13 cellular contexts compared by ENCODE assay signal in the genomic region with DNA sequence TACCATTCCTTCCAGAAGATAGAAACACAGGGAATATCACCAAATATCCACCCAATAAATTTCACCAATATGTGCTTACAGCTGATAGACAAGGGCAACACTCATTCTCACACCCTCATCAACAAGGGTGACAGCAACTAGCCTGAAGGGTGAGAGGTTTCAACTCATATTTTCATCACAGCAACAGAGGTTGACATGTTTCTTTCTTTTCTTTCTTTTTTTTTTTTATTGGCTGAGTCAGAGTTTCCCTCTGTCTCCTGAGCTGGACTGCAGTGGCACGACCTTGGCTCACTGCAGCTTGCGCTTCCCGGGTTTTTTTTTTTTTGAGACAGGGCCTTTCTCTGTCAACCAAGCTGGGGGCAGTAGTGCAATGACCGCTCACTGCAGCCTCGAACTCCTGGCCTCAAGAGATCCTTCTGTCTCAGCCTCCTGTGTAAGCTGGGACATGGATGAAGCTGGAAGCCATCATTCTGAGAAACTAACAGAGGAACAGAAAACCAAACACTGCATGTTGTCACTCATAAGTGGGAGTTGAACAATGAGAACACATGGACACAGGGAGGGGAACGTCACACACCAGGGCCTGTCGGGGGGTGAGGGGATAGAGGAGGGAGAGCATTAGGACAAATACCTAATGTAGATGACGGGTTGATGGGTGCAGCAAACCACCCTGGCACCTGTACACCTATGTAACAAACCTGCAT. TPM values are rescaled to one million over a fixed set of nuclear protein-coding genes. Genes with fewer than 3 reads are reported as not detected.
DNase-seq lines count a peak whose midpoint lies in the region; ATAC-seq and TF ChIP-seq lines count a peak whose summit lies in the region.
"Had no signal": no experiment of that assay in that cellular context is flagged by ENCODE, and none has a peak within 500 bp of the region (broad histone marks: within the 10 kb centered on the region; RNA-seq: fewer than 3 reads in every experiment).

No MANE protein-coding gene starts in this region.

- DNase-seq in activated CD4-positive, alpha-beta T cell treated with anti-CD3 and anti-CD28 coated beads for 36 hours, result no peak
- no peak for DNase-seq in activated CD4-positive, alpha-beta T cell treated with anti-CD3 and anti-CD28 coated beads for 4 hours
- DNase-seq in RPMI7951 (ENCODE audit: low read depth) (peak; percentile 54), UCSD-AML1 (lab: John Stamatoyannopoulos, UW; ENCODE audit: unreplicated experiment) (no peak)
- peak; percentile 10 to 13 for DNase-seq in central memory CD8-positive, alpha-beta T cell (ENCODE audit: low spot score in 2 of 2)
- DNase-seq: EL, hippocampal formation, Kasumi-1, right cardiac atrium had no signal

- peak overlapping the region; percentile 26 for H3K4me3 Mint-ChIP-seq in activated CD4-positive, alpha-beta T cell treated with anti-CD3 and anti-CD28 coated beads for 36 hours
- peak overlapping the region; percentile 77 for H3K4me3 Mint-ChIP-seq in central memory CD8-positive, alpha-beta T cell
- H3K4me3 Mint-ChIP-seq in stimulated activated memory B cell treated with anti-CD40 and anti-IgM and Interleukin-4, amounts not matched to agents 10 μg/mL and 1 μg/mL and 100 μg/mL, for 72 hours, result peak overlapping the region; percentile 60
- H3K4me3 Mint-ChIP-seq: mesothelial cell of epicardium had no signal

- ATAC-seq in activated CD4-positive, alpha-beta T cell treated with anti-CD3 and anti-CD28 coated beads for 36 hours, result peak; percentile 40
- ATAC-seq in central memory CD8-positive, alpha-beta T cell (replicated peaks; ENCODE audit: extremely low read depth, poor library complexity, severe bottlenecking), result no peak
- ATAC-seq in stimulated activated memory B cell treated with anti-CD40 and anti-IgM and Interleukin-4, amounts not matched to agents 10 μg/mL and 1 μg/mL and 100 μg/mL, for 72 hours, result no peak
- ATAC-seq in SK-N-SH treated with all-trans-retinoic acid at 6 μM for 48 hours, result no peak
- ATAC-seq in GM21360 (IDR thresholded peaks at IDR 0.05; ENCODE audit: unreplicated experiment), result no peak
- ATAC-seq: right cardiac atrium had no signal

- POLR2A ChIA-PET in activated CD4-positive, alpha-beta T cell treated with anti-CD3 and anti-CD28 coated beads for 36 hours (lab: Charles Lee), result no interaction called here

- peak overlapping the region; percentile 99 for H3K27ac Mint-ChIP-seq in activated CD4-positive, alpha-beta T cell treated with anti-CD3 and anti-CD28 coated beads for 36 hours
- peak overlapping the region; percentile 99 for H3K27ac Mint-ChIP-seq in central memory CD8-positive, alpha-beta T cell (ENCODE audit: low read depth)
- peak overlapping the region; percentile 100 for H3K27ac Mint-ChIP-seq in stimulated activated memory B cell treated with anti-CD40 and anti-IgM and Interleukin-4, amounts not matched to agents 10 μg/mL and 1 μg/mL and 100 μg/mL, for 72 hours
- H3K27ac Mint-ChIP-seq: mesothelial cell of epicardium had no signal

- CTCF ChIA-PET in activated CD4-positive, alpha-beta T cell treated with anti-CD3 and anti-CD28 coated beads for 36 hours (lab: Charles Lee), result no interaction called here

- H3K4me1 Mint-ChIP-seq in activated CD4-positive, alpha-beta T cell treated with anti-CD3 and anti-CD28 coated beads for 36 hours, result peaks cover 68% of the 10 kb centered on the region
- peaks cover 82% of the 10 kb centered on the region for H3K4me1 Mint-ChIP-seq in central memory CD8-positive, alpha-beta T cell
- peaks cover 86% of the 10 kb centered on the region for H3K4me1 Mint-ChIP-seq in stimulated activated memory B cell treated with anti-CD40 and anti-IgM and Interleukin-4, amounts not matched to agents 10 μg/mL and 1 μg/mL and 100 μg/mL, for 72 hours

- H3K36me3 Mint-ChIP-seq in activated CD4-positive, alpha-beta T cell treated with anti-CD3 and anti-CD28 coated beads for 36 hours (ENCODE audit: low read depth), result peaks cover 33% of the 10 kb centered on the region
- H3K36me3 Mint-ChIP-seq in central memory CD8-positive, alpha-beta T cell (ENCODE audit: insufficient read depth), result peaks cover 72% of the 10 kb centered on the region
- peaks cover 74% of the 10 kb centered on the region for H3K36me3 Mint-ChIP-seq in stimulated activated memory B cell treated with anti-CD40 and anti-IgM and Interleukin-4, amounts not matched to agents 10 μg/mL and 1 μg/mL and 100 μg/mL, for 72 hours
- H3K36me3 Mint-ChIP-seq: mesothelial cell of epicardium had no signal

- intact Hi-C loops in activated CD4-positive, alpha-beta T cell treated with anti-CD3 and anti-CD28 coated beads for 36 hours (cut with DNase I, micrococcal nuclease), result loop anchor here (1.0 to 5.0 kb wide), 5 partner anchors 8 to 57 kb away; a partner anchor contains a TSS

- H3K27me3 Mint-ChIP-seq in activated CD4-positive, alpha-beta T cell treated with anti-CD3 and anti-CD28 coated beads for 36 hours, result no peaks in the 10 kb centered on the region
- H3K27me3 Mint-ChIP-seq in central memory CD8-positive, alpha-beta T cell, result no peaks in the 10 kb centered on the region
- H3K27me3 Mint-ChIP-seq in stimulated activated memory B cell treated with anti-CD40 and anti-IgM and Interleukin-4, amounts not matched to agents 10 μg/mL and 1 μg/mL and 100 μg/mL, for 72 hours, result no peaks in the 10 kb centered on the region

- H3K9me3 Mint-ChIP-seq in activated CD4-positive, alpha-beta T cell treated with anti-CD3 and anti-CD28 coated beads for 36 hours (ENCODE audit: low read depth), result peaks cover 8% of the 10 kb centered on the region
- H3K9me3 Mint-ChIP-seq in central memory CD8-positive, alpha-beta T cell, result peaks cover 11% of the 10 kb centered on the region
- H3K9me3 Mint-ChIP-seq in stimulated activated memory B cell treated with anti-CD40 and anti-IgM and Interleukin-4, amounts not matched to agents 10 μg/mL and 1 μg/mL and 100 μg/mL, for 72 hours, result peaks cover 14% of the 10 kb centered on the region

TF ChIP-seq in SK-N-SH treated with all-trans-retinoic acid at 6 μM for 48 hours, 23 proteins besides CTCF, POLR2A, EP300 and RAD21:
- TF ChIP-seq ZC3H10 (CRISPR knock-in tag; IDR thresholded peaks at IDR 0.05) (no peak), SNAI2 (CRISPR knock-in tag; IDR thresholded peaks at IDR 0.05) (no peak), GLIS3 (CRISPR knock-in tag; IDR thresholded peaks at IDR 0.05) (no peak), ZFP30 (CRISPR knock-in tag; IDR thresholded peaks at IDR 0.05) (no peak), ZNF565 (CRISPR knock-in tag; conservative IDR thresholded peaks at IDR 0.05; ENCODE audit: low read depth) (no peak), ZFP3 (CRISPR knock-in tag; IDR thresholded peaks at IDR 0.05) (no peak)
- TF ChIP-seq, protein P1, sequence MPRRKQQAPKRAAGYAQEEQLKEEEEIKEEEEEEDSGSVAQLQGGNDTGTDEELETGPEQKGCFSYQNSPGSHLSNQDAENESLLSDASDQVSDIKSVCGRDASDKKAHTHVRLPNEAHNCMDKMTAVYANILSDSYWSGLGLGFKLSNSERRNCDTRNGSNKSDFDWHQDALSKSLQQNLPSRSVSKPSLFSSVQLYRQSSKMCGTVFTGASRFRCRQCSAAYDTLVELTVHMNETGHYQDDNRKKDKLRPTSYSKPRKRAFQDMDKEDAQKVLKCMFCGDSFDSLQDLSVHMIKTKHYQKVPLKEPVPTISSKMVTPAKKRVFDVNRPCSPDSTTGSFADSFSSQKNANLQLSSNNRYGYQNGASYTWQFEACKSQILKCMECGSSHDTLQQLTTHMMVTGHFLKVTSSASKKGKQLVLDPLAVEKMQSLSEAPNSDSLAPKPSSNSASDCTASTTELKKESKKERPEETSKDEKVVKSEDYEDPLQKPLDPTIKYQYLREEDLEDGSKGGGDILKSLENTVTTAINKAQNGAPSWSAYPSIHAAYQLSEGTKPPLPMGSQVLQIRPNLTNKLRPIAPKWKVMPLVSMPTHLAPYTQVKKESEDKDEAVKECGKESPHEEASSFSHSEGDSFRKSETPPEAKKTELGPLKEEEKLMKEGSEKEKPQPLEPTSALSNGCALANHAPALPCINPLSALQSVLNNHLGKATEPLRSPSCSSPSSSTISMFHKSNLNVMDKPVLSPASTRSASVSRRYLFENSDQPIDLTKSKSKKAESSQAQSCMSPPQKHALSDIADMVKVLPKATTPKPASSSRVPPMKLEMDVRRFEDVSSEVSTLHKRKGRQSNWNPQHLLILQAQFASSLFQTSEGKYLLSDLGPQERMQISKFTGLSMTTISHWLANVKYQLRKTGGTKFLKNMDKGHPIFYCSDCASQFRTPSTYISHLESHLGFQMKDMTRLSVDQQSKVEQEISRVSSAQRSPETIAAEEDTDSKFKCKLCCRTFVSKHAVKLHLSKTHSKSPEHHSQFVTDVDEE (CRISPR knock-in tag; IDR thresholded peaks at IDR 0.05), result no peak

RNA-seq across cellular contexts. Expression of a gene that starts 27.5 kb away (rescaled TPM):
- total RNA-seq in activated CD4-positive, alpha-beta T cell treated with anti-CD3 and anti-CD28 coated beads for 36 hours, result 10 to 100 TPM; 33.9 to 38.3 TPM
- 4.8 and 5.6 TPM in 2 replicates for total RNA-seq in RPMI7951 (2014; rRNA removed; shearing (Covaris generic))

RNA-seq across cellular contexts. Expression of a gene that starts 56.8 kb away (rescaled TPM):
- 10 to 100 TPM; 19.8 to 21.2 TPM for total RNA-seq in activated CD4-positive, alpha-beta T cell treated with anti-CD3 and anti-CD28 coated beads for 36 hours
- total RNA-seq in RPMI7951 (2014; rRNA removed; shearing (Covaris generic)), result 0.20 TPM in 1 of 2 replicates, not detected in the other
- total RNA-seq: mesothelial cell of epicardium had no signal

Comparison
In these comparisons a context has a peak if more than half of its experiments do, and no peak if none do; other contexts are left out.
1. DNase-seq: peak in RPMI7951 (single experiment) and central memory CD8-positive, alpha-beta T cell (2 of 2); none in activated CD4-positive, alpha-beta T cell treated with anti-CD3 and anti-CD28 coated beads for 36 hours (single experiment), activated CD4-positive, alpha-beta T cell treated with anti-CD3 and anti-CD28 coated beads for 4 hours (0 of 2) and UCSD-AML1 (single experiment).
2. H3K4me3 Mint-ChIP-seq: peak in every context shown above with its lines; median percentile 77 in central memory CD8-positive, alpha-beta T cell; 60 in stimulated activated memory B cell treated with anti-CD40 and anti-IgM and Interleukin-4, amounts not matched to agents 10 μg/mL and 1 μg/mL and 100 μg/mL, for 72 hours; 26 in activated CD4-positive, alpha-beta T cell treated with anti-CD3 and anti-CD28 coated beads for 36 hours.
3. RNA of a gene that starts 56.8 kb away (total RNA-seq): 19.8 to 21.2 TPM in activated CD4-positive, alpha-beta T cell treated with anti-CD3 and anti-CD28 coated beads for 36 hours; 0.20 TPM in RPMI7951; every median in the first group is over 10 times any median in the second.
4. Peak in every context shown above with its lines, with median percentiles within 50 percentile points of each other: H3K27ac Mint-ChIP-seq.